In genomic region chr14:64293976-64294671, GRCh38 we compare ENCODE assay signal across 8 cellular contexts. TPM values are rescaled to one million over a fixed set of nuclear protein-coding genes. Genes with fewer than 3 reads are reported as not detected.
A peak's percentile ranks its signal among the peaks of the same experiment; 100 is the strongest.
DNase-seq lines count a peak whose midpoint lies in the region; ATAC-seq, FAIRE-seq and TF ChIP-seq lines count a peak whose summit lies in the region.

TSS of gene ESR2 (minus strand) at chr14:64294371. CDS start at chr14:64282985, 11,386 bp downstream.

- H3K9me3 Mint-ChIP-seq in CD4-positive, alpha-beta T cell: no peaks in the 10 kb centered on the region
- no peaks in the 10 kb centered on the region for H3K9me3 Mint-ChIP-seq in dendritic cell treated with granulocyte-macrophage colony-stimulating factor and Interleukin-4, amounts not matched to agents 40 ng/mL and 50 ng/mL, for 4 days

- intact Hi-C loops in CD4-positive, alpha-beta T cell (cut with DNase I, micrococcal nuclease): loop anchor here (1.0 to 2.0 kb wide), 2 partner anchors 493 to 495 kb away; no protein-coding TSS in a partner anchor
- intact Hi-C loops in dendritic cell treated with granulocyte-macrophage colony-stimulating factor and Interleukin-4, amounts not matched to agents 40 ng/mL and 50 ng/mL, for 4 days (cut with micrococcal nuclease): no loop called here

- H3K36me3 ChIP-seq in lung (ENCODE audit: control insufficient read depth in 2 of 2, insufficient read depth in 2 of 2, low read length in 2 of 2) (no peaks in the 10 kb centered on the region), subcutaneous abdominal adipose tissue (ENCODE audit: control insufficient read depth in 5 of 5, insufficient read depth in 5 of 5, low read length in 5 of 5) (no peaks in the 10 kb centered on the region)

- no peak for TF ChIP-seq CTCF in CD4-positive, alpha-beta T cell (IDR thresholded peaks at IDR 0.05)
- TF ChIP-seq CTCF in lung (IDR thresholded peaks at IDR 0.05; ENCODE audit: control extremely low read depth, extremely low read depth): no peak

- H3K27me3 ChIP-seq in CD4-positive, alpha-beta T cell (ENCODE audit: control insufficient read depth, insufficient read depth, low read length): peaks cover 11% of the 10 kb centered on the region
- H3K27me3 ChIP-seq in lung (ENCODE audit: control insufficient read depth, insufficient read depth) (no peaks in the 10 kb centered on the region), subcutaneous abdominal adipose tissue (ENCODE audit: control insufficient read depth in 5 of 5, insufficient read depth in 4 of 5, low read length in 5 of 5) (peaks cover 0 to 19% (median 5%) of the 10 kb centered on the region in 5 donors)

- no peak within 1 kb of the TSS for H3K27ac ChIP-seq in CD4-positive, alpha-beta T cell (ENCODE audit: low read depth, low read length)
- H3K27ac ChIP-seq in lung (ENCODE audit: low read depth in 1 of 2, low read length in 1 of 2): no peak within 1 kb of the TSS
- peak within 1 kb of the TSS; percentile 69 for H3K27ac ChIP-seq in subcutaneous abdominal adipose tissue (ENCODE audit: low read depth, low read length)

- peak; percentile 43 for ATAC-seq in CD4-positive, alpha-beta T cell (ENCODE audit: poor library complexity)
- ATAC-seq in HG03280 (IDR thresholded peaks at IDR 0.05; ENCODE audit: unreplicated experiment) (peak; percentile 47), T-helper 17 cell (peak; percentile 64), lung (ENCODE audit: insufficient read depth, low FRiP score) (no peak)

- POLR2A ChIA-PET in CD4-positive, alpha-beta T cell (lab: Charles Lee): interaction anchor here (0.7 to 1.5 kb wide), 2 partner anchors 11 to 284 kb away, joined by 3 to 4 read pairs; no protein-coding TSS in a partner anchor

- peaks cover 0 to 3% of the 10 kb centered on the region in 2 donors for H3K4me1 ChIP-seq in lung (ENCODE audit: control insufficient read depth in 2 of 2, insufficient read depth in 2 of 2, low read length in 2 of 2)
- peaks cover 0 to 36% (median 30%) of the 10 kb centered on the region in 5 donors for H3K4me1 ChIP-seq in subcutaneous abdominal adipose tissue (ENCODE audit: control insufficient read depth in 5 of 5, insufficient read depth in 5 of 5, low read length in 5 of 5)

- H3K4me3 ChIP-seq in lung (peak within 1 kb of the TSS; percentile 9), subcutaneous abdominal adipose tissue (ENCODE audit: low read depth in 1 of 5, low read length in 5 of 5) (peak within 1 kb of the TSS; percentile 52 to 81 (median 70))

- 1 to 2% methylated on average over 49 of the region's 49 CpGs for WGBS in lung, 2 donors

- H3K9me3 ChIP-seq in CD4-positive, alpha-beta T cell (ENCODE audit: control insufficient read depth, low read length): no peaks in the 10 kb centered on the region
- H3K9me3 ChIP-seq in T-helper 17 cell (ENCODE audit: control insufficient read depth, low read length, poor library complexity, severe bottlenecking): no peaks in the 10 kb centered on the region
- H3K9me3 ChIP-seq in lung (ENCODE audit: control insufficient read depth in 2 of 2, insufficient read depth in 1 of 2, low read length in 1 of 2): no peaks in the 10 kb centered on the region
- H3K9me3 ChIP-seq in subcutaneous abdominal adipose tissue (ENCODE audit: control insufficient read depth in 5 of 5, low read length in 5 of 5): no peaks in the 10 kb centered on the region

- no peak for FAIRE-seq in GM19239 (lab: Jason Lieb, UNC)

- H3K27me3 Mint-ChIP-seq in CD4-positive, alpha-beta T cell: peaks cover 50% of the 10 kb centered on the region
- H3K27me3 Mint-ChIP-seq in T-helper 17 cell: peaks cover 23% of the 10 kb centered on the region
- H3K27me3 Mint-ChIP-seq in dendritic cell treated with granulocyte-macrophage colony-stimulating factor and Interleukin-4, amounts not matched to agents 40 ng/mL and 50 ng/mL, for 4 days: peaks cover 48% of the 10 kb centered on the region

- H3K4me3 Mint-ChIP-seq in CD4-positive, alpha-beta T cell: peak within 1 kb of the TSS; percentile 82
- H3K4me3 Mint-ChIP-seq in T-helper 17 cell: peak within 1 kb of the TSS; percentile 86
- H3K4me3 Mint-ChIP-seq in dendritic cell treated with granulocyte-macrophage colony-stimulating factor and Interleukin-4, amounts not matched to agents 40 ng/mL and 50 ng/mL, for 4 days: peak within 1 kb of the TSS; percentile 30

- H3K4me1 Mint-ChIP-seq in CD4-positive, alpha-beta T cell (ENCODE audit: low read depth): peaks cover 15% of the 10 kb centered on the region
- H3K4me1 Mint-ChIP-seq in T-helper 17 cell: peaks cover 8% of the 10 kb centered on the region
- peaks cover 14% of the 10 kb centered on the region for H3K4me1 Mint-ChIP-seq in dendritic cell treated with granulocyte-macrophage colony-stimulating factor and Interleukin-4, amounts not matched to agents 40 ng/mL and 50 ng/mL, for 4 days (ENCODE audit: low read depth)

- CTCF ChIA-PET in CD4-positive, alpha-beta T cell (lab: Charles Lee): interaction anchor here (1.0 to 1.7 kb wide), 5 partner anchors 9 to 494 kb away, joined by 3 to 8 read pairs (median 4); no protein-coding TSS in a partner anchor

- H3K9ac ChIP-seq in subcutaneous abdominal adipose tissue (ENCODE audit: low read length in 5 of 5): peak within 1 kb of the TSS in 3 of 5 donors; percentile 11 to 69 (median 60)

- peak in 7 of 10 experiments; percentile 5 to 35 (median 10) for DNase-seq in CD4-positive, alpha-beta T cell
- peak; percentile 18 for DNase-seq in GM19239 (ENCODE audit: insufficient read length, low spot score)
- peak in 1 of 3 donors; percentile 16 for DNase-seq in T-helper 17 cell
- no peak for DNase-seq in lung (ENCODE audit: low spot score)
- no peak for DNase-seq in NOMO-1 treated with DMSO at 0.1 percent for 48 hours (lab: John Stamatoyannopoulos, UW; ENCODE audit: unreplicated experiment)

- H3K36me3 Mint-ChIP-seq in CD4-positive, alpha-beta T cell (ENCODE audit: low read depth): no peaks in the 10 kb centered on the region
- no peaks in the 10 kb centered on the region for H3K36me3 Mint-ChIP-seq in T-helper 17 cell (ENCODE audit: low read depth)
- no peaks in the 10 kb centered on the region for H3K36me3 Mint-ChIP-seq in dendritic cell treated with granulocyte-macrophage colony-stimulating factor and Interleukin-4, amounts not matched to agents 40 ng/mL and 50 ng/mL, for 4 days (ENCODE audit: low read depth)

- no peak within 1 kb of the TSS for H3K27ac Mint-ChIP-seq in CD4-positive, alpha-beta T cell
- no peak within 1 kb of the TSS for H3K27ac Mint-ChIP-seq in T-helper 17 cell
- no peak within 1 kb of the TSS for H3K27ac Mint-ChIP-seq in dendritic cell treated with granulocyte-macrophage colony-stimulating factor and Interleukin-4, amounts not matched to agents 40 ng/mL and 50 ng/mL, for 4 days

RNA-seq across cellular contexts. Expression of gene ESR2, which starts in this region (rescaled TPM):
- total RNA-seq in CD4-positive, alpha-beta T cell: under 1 TPM in 1 of 2 experiments, not detected in 1; 0.08 TPM
- total RNA-seq in T-helper 17 cell (under 1 TPM; 0.29 to 0.42 TPM), lung (1 to 10 TPM in 1 of 2 donors, under 1 TPM in 1; 0.55 to 3.4 TPM)
- polyA plus RNA-seq in lung: under 1 TPM; 0.11 to 0.20 TPM

Comparison
In these comparisons a context has a peak if more than half of its experiments do, and no peak if none do; other contexts are left out.
1. Peak in DNase-seq and ATAC-seq in CD4-positive, alpha-beta T cell; RNA of the gene not detected or under 1 TPM.
2. Peak in ATAC-seq in T-helper 17 cell; RNA of the gene not detected or under 1 TPM.
3. H3K4me3 Mint-ChIP-seq: peak in every context shown above with its lines; median percentile 86 in T-helper 17 cell; 82 in CD4-positive, alpha-beta T cell; 30 in dendritic cell treated with granulocyte-macrophage colony-stimulating factor and Interleukin-4, amounts not matched to agents 40 ng/mL and 50 ng/mL, for 4 days.